11 cellular contexts compared by ENCODE assay signal in the genomic region with DNA sequence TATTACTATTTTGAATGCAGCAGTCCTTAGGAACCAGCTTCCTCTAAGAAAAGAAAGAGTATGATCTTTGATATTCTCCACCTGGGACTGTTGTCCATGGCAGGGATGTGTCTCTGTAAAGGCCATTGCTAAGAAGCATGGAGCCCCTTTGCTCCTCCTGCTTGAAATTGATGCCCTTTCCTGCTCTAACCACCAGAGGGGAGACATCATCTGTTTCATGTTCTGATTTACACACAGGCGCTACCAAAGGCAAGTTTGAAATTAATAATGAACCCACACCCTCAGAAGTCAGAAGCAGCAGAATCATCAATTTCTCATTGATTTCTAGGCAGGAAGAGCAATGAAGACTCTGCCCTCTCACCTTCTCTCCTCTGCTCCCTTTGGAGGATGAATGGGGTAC.
A peak's percentile ranks its signal among the peaks of the same experiment; 100 is the strongest.
DNase-seq lines count a peak whose midpoint lies in the region; ATAC-seq and TF ChIP-seq lines count a peak whose summit lies in the region.
"Had no signal": no experiment of that assay in that cellular context is flagged by ENCODE, and none has a peak within 500 bp of the region (broad histone marks: within the 10 kb centered on the region; RNA-seq: fewer than 3 reads in every experiment).

No MANE protein-coding gene starts in this region.

- no peaks in the 10 kb centered on the region for H3K79me2 ChIP-seq in neural progenitor cell (ENCODE audit: low read depth)

- H3K9ac ChIP-seq in neural progenitor cell = no peak overlapping the region

- H3K4me1 Mint-ChIP-seq in neural progenitor cell = peaks cover 3% of the 10 kb centered on the region
- H3K4me1 Mint-ChIP-seq: memory B cell had no signal

- no peaks in the 10 kb centered on the region for H4K20me1 ChIP-seq in neural progenitor cell (ENCODE audit: low read depth)

- no peaks in the 10 kb centered on the region for H3K9me3 ChIP-seq in neural progenitor cell (ENCODE audit: low read depth)
- H3K9me3 ChIP-seq: suprapubic skin had no signal

- no peak overlapping the region for H3K27ac ChIP-seq in neural progenitor cell
- H3K27ac ChIP-seq: suprapubic skin had no signal

- peaks cover 4% of the 10 kb centered on the region for H3K9me3 Mint-ChIP-seq in neural progenitor cell

- H3K36me3 ChIP-seq in neural progenitor cell = no peaks in the 10 kb centered on the region
- H3K36me3 ChIP-seq: suprapubic skin had no signal

- TF ChIP-seq POLR2A in NB4 (IDR thresholded peaks at IDR 0.05; ENCODE audit: extremely low read depth, insufficient read length) = no peak

- H3K4me1 ChIP-seq in neural progenitor cell = peaks cover 12% of the 10 kb centered on the region
- H3K4me1 ChIP-seq: suprapubic skin had no signal

- no peak overlapping the region for H2AFZ ChIP-seq in neural progenitor cell (replicated peaks)

- no peaks in the 10 kb centered on the region for H3K36me3 Mint-ChIP-seq in neural progenitor cell

- H3F3A ChIP-seq in neural progenitor cell (ENCODE audit: low read depth) = no peaks in the 10 kb centered on the region

- H3K4me3 Mint-ChIP-seq in neural progenitor cell = no peak overlapping the region
- H3K4me3 Mint-ChIP-seq: memory B cell had no signal

- H3K27ac Mint-ChIP-seq in neural progenitor cell = peak overlapping the region; percentile 12
- H3K27ac Mint-ChIP-seq: memory B cell had no signal

- H3K4me3 ChIP-seq in NB4 (ENCODE audit: low read depth, low read length) (no peak overlapping the region), cardiac fibroblast (replicated peaks in 1 of 2; ENCODE audit: low read depth in 2 of 2, low read length in 2 of 2) (no peak overlapping the region), neural progenitor cell (no peak overlapping the region)
- H3K4me3 ChIP-seq: suprapubic skin had no signal

- H3K4me2 ChIP-seq in neural progenitor cell = no peak overlapping the region

- no peak for ATAC-seq in HG03342 (IDR thresholded peaks at IDR 0.05; ENCODE audit: unreplicated experiment)

- TF ChIP-seq CTCF in NB4 (IDR thresholded peaks at IDR 0.05; ENCODE audit: low read depth, low read length) (peak; percentile 29), cardiac fibroblast (IDR thresholded peaks at IDR 0.05; ENCODE audit: low read depth, low read length) (no peak), neural progenitor cell (IDR thresholded peaks at IDR 0.05) (peak; percentile 50)

- no peaks in the 10 kb centered on the region for H3K27me3 ChIP-seq in neural progenitor cell
- H3K27me3 ChIP-seq: suprapubic skin had no signal

- DNase-seq in NCI-H1092 treated with DMSO at 0.1 percent for 48 hours (lab: John Stamatoyannopoulos, UW) (peak; percentile 20), NCI-H1092 (lab: John Stamatoyannopoulos, UW) (no peak), NB4 (ENCODE audit: low read depth) (peak; percentile 27), cardiac fibroblast (ENCODE audit: low read depth in 2 of 2) (peak; percentile 1 to 11), neural progenitor cell (ENCODE audit: low spot score) (peak; percentile 25), C1 segment of cervical spinal cord (lab: John Stamatoyannopoulos, UW) (no peak)
- no peak for DNase-seq in stimulated activated naive CD4-positive, alpha-beta T cell treated with Interleukin-2 at 50 U/mL for 16 hours (lab: John Stamatoyannopoulos, UW)
- DNase-seq: Right ventricle myocardium superior had no signal

- peaks cover 2% of the 10 kb centered on the region for H3K27me3 Mint-ChIP-seq in neural progenitor cell (ENCODE audit: insufficient read depth, low read depth)
- H3K27me3 Mint-ChIP-seq: memory B cell had no signal

Comparison
In these comparisons a context has a peak if more than half of its experiments do, and no peak if none do; other contexts are left out.
1. DNase-seq: peak in NCI-H1092 treated with DMSO at 0.1 percent for 48 hours (single experiment), NB4 (single experiment), cardiac fibroblast (2 of 2) and neural progenitor cell (single experiment); none in NCI-H1092 (single experiment), C1 segment of cervical spinal cord (0 of 14) and stimulated activated naive CD4-positive, alpha-beta T cell treated with Interleukin-2 at 50 U/mL for 16 hours (single experiment).